Comparison of ENCODE assay signal across 24 cellular contexts in genomic region chr7:110914263-110914662, GRCh38.
"Had no signal": no experiment of that assay in that cellular context is flagged by ENCODE, and none has a peak within 500 bp of the region (broad histone marks: within the 10 kb centered on the region; RNA-seq: fewer than 3 reads in every experiment).

No MANE protein-coding gene starts in this region.

- H3K36me3 Mint-ChIP-seq: natural killer cell; stimulated activated effector memory CD8-positive, alpha-beta T cell treated with anti-CD3 and anti-CD28 coated beads, Interleukin-12 subunit alpha, Interleukin-12 subunit beta, amount 100 ng/mL, for 72 hours; type B pancreatic cell had no signal

- H3K27ac ChIP-seq: dorsolateral prefrontal cortex, ovary, psoas muscle, sigmoid colon, testis, tibial artery had no signal

- FAIRE-seq: frontal cortex, kidney had no signal

- H3K9me3 ChIP-seq: ovary, psoas muscle, sigmoid colon, testis, tibial artery had no signal

- H3K36me3 ChIP-seq: ovary, sigmoid colon, tibial artery had no signal

- H3K9me3 Mint-ChIP-seq: memory B cell; stimulated activated effector memory CD8-positive, alpha-beta T cell treated with anti-CD3 and anti-CD28 coated beads, Interleukin-12 subunit alpha, Interleukin-12 subunit beta, amount 100 ng/mL, for 72 hours; type B pancreatic cell had no signal

- ATAC-seq: left lobe of liver; natural killer cell; psoas muscle; right cardiac atrium; stimulated activated effector memory CD8-positive, alpha-beta T cell treated with anti-CD3 and anti-CD28 coated beads, Interleukin-12 subunit alpha, Interleukin-12 subunit beta, amount 100 ng/mL, for 72 hours had no signal

- H3K27ac Mint-ChIP-seq: immature natural killer cell; memory B cell; natural killer cell; stimulated activated effector memory CD8-positive, alpha-beta T cell treated with anti-CD3 and anti-CD28 coated beads, Interleukin-12 subunit alpha, Interleukin-12 subunit beta, amount 100 ng/mL, for 72 hours; type B pancreatic cell had no signal

- DNase-seq: dorsolateral prefrontal cortex; effector CD4-positive, alpha-beta T cell; hypothalamus; immature natural killer cell; kidney; natural killer cell; occipital lobe; ovary; posterior cingulate gyrus; psoas muscle; right cardiac atrium; sigmoid colon; stimulated activated CD4-positive, alpha-beta T cell treated with anti-CD3 and anti-CD28 coated beads, Interleukin-2, amount 100 ng/mL, for 24 hours; stimulated activated CD4-positive, alpha-beta T cell treated with anti-CD3 and anti-CD28 coated beads, Interleukin-4, amount 100 ng/mL, for 24 hours; stimulated activated naive CD4-positive, alpha-beta T cell treated with Interleukin-2 at 50 U/mL for 16 hours; substantia nigra; testis; tibial artery had no signal

- H3K4me1 ChIP-seq: psoas muscle had no signal

- H3K27me3 ChIP-seq: dorsolateral prefrontal cortex, ovary, sigmoid colon, testis, tibial artery had no signal

- H3K4me3 ChIP-seq: dorsolateral prefrontal cortex, lung, ovary, psoas muscle, sigmoid colon, testis, tibial artery had no signal

- H3K4me3 Mint-ChIP-seq: immature natural killer cell; memory B cell; natural killer cell; stimulated activated effector memory CD8-positive, alpha-beta T cell treated with anti-CD3 and anti-CD28 coated beads, Interleukin-12 subunit alpha, Interleukin-12 subunit beta, amount 100 ng/mL, for 72 hours; type B pancreatic cell had no signal

- H3K4me1 Mint-ChIP-seq: immature natural killer cell, memory B cell, natural killer cell had no signal

- H3K27me3 Mint-ChIP-seq: memory B cell, type B pancreatic cell had no signal
